In the genomic region with DNA sequence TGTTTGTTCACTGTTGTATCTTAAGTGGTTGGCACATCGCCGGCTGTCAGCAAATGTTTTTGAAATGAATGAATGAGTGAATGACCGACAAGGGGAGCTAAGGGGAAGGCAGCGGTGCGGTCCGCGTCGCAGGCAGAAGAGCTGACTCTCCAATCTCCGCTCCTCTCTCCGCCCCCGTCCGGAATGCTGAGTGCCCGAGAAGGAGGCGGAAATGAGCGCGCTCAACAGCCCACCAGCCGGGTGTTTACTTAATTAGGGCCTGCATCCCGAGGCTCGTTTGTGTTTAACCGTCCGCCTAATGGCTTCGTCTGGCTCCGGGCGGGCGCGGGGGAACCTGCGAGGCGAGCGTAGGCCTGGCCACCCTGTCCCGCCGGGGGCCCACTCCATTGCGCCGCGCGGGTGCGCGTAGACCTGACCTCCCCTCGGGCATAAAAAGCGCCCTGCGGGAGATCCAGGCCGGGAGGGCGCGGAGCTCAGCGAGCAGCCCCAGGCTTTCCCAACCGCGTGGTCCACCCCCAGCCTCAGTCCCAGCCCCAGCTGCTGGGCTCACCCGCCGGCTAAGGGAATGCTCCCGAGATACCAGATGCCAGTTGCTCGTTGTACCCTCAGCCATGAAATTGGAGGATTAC, we compare ENCODE assay signal across 11 cellular contexts. TPM values are rescaled to one million over a fixed set of nuclear protein-coding genes. Genes with fewer than 3 reads are reported as not detected.
DNase-seq lines count a peak whose midpoint lies in the region; ATAC-seq and TF ChIP-seq lines count a peak whose summit lies in the region.
"Had no signal": no experiment of that assay in that cellular context is flagged by ENCODE, and none has a peak within 500 bp of the region (broad histone marks: within the 10 kb centered on the region; RNA-seq: fewer than 3 reads in every experiment).

No MANE protein-coding gene starts in this region.

- peaks cover 8% of the 10 kb centered on the region; the same call in 1 of the 2 replicates for H3F3A ChIP-seq in GM23248 (ENCODE audit: insufficient read depth)

- POLR2A ChIA-PET in AG04449 (lab: Yijun Ruan, JAX): no interaction called here

- peak overlapping the region; percentile 18; the same call in 1 of the 2 replicates for H3K4me3 ChIP-seq in AG04449 (ENCODE audit: low read depth, low read length)
- peak overlapping the region; percentile 43 for H3K4me3 ChIP-seq in GM23248
- H3K4me3 ChIP-seq in brain microvascular endothelial cell (ENCODE audit: low read depth, low read length): peak overlapping the region; percentile 44
- peak overlapping the region; percentile 39 for H3K4me3 ChIP-seq in lower lobe of right lung

- CTCF ChIA-PET in AG04449 (lab: Yijun Ruan, JAX): no interaction called here

- H3K36me3 ChIP-seq in GM23248 (ENCODE audit: low read depth) (no peaks in the 10 kb centered on the region), brain microvascular endothelial cell (replicated peaks) (no peaks in the 10 kb centered on the region), lower lobe of right lung (no peaks in the 10 kb centered on the region)

- TF ChIP-seq CTCF in AG04449 (IDR thresholded peaks at IDR 0.05; ENCODE audit: insufficient read depth, low read length, missing control alignments) (no peak), brain microvascular endothelial cell (IDR thresholded peaks at IDR 0.05; ENCODE audit: low read depth, low read length, missing control alignments) (no peak), lower lobe of right lung (IDR thresholded peaks at IDR 0.05) (no peak)

- ATAC-seq in lower lobe of right lung (peak; percentile 73 to 74), HG03439 (IDR thresholded peaks at IDR 0.05; ENCODE audit: unreplicated experiment) (no peak), GM19328 (IDR thresholded peaks at IDR 0.05; ENCODE audit: unreplicated experiment) (no peak)

- in situ Hi-C loops in GM23248 (cut with MboI): no loop called here
- in situ Hi-C loops in brain microvascular endothelial cell (cut with HindIII; ENCODE audit: low pct_ligation_motif_present, low sequenced_read_pairs): no loop called here

- H2AFZ ChIP-seq in GM23248: peak overlapping the region; percentile 69

- peak overlapping the region; percentile 41 for H3K4me2 ChIP-seq in GM23248 (ENCODE audit: unreplicated experiment)

- peaks cover 46% of the 10 kb centered on the region for H3K27me3 ChIP-seq in GM23248 (replicated peaks; ENCODE audit: insufficient read depth)
- peaks cover 35% of the 10 kb centered on the region for H3K27me3 ChIP-seq in brain microvascular endothelial cell (replicated peaks)
- H3K27me3 ChIP-seq in lower lobe of right lung (ENCODE audit: low read depth): peaks cover 56% of the 10 kb centered on the region

- no peaks in the 10 kb centered on the region for H3K9me3 ChIP-seq in GM23248 (ENCODE audit: low read depth)
- no peaks in the 10 kb centered on the region for H3K9me3 ChIP-seq in lower lobe of right lung

- no peaks in the 10 kb centered on the region for H3K9me2 ChIP-seq in GM23248 (ENCODE audit: insufficient read depth)

- no peaks in the 10 kb centered on the region for H3K79me2 ChIP-seq in GM23248 (ENCODE audit: insufficient read depth)

- intact Hi-C loops in lower lobe of right lung (cut with DNase I): no loop called here

- DNase-seq in AG04449 (ENCODE audit: low read depth, low spot score) (no peak), GM23248 (peak; percentile 52), brain microvascular endothelial cell (peak; percentile 19), lower lobe of right lung (peak; percentile 76), NCI-H2081 (lab: John Stamatoyannopoulos, UW) (no peak)
- no peak for DNase-seq in activated CD4-positive, CD25-positive, alpha-beta regulatory T cell (lab: John Stamatoyannopoulos, UW)
- DNase-seq: activated effector memory CD4-positive, alpha-beta T cell treated with Interleukin-2 at 50 U/mL for 16 hours; GDM1; hippocampal formation had no signal

- H3K4me1 ChIP-seq in GM23248 (ENCODE audit: insufficient read depth): peaks cover 7% of the 10 kb centered on the region
- H3K4me1 ChIP-seq in lower lobe of right lung: peaks cover 28% of the 10 kb centered on the region

- 2 to 4% methylated on average over 46 to 50 of the region's 50 CpGs for WGBS in GM23248 (ENCODE audit: low coverage in 1 of 2, low lambda C conversion rate in 2 of 2, missing lambda C conversion rate in 2 of 2), 2 experiments

- no peaks in the 10 kb centered on the region for H4K20me1 ChIP-seq in GM23248 (ENCODE audit: insufficient read depth)

- no peak overlapping the region for H3K27ac ChIP-seq in GM23248
- H3K27ac ChIP-seq in brain microvascular endothelial cell: no peak overlapping the region
- H3K27ac ChIP-seq in lower lobe of right lung: no peak overlapping the region

- H3K9ac ChIP-seq in GM23248: no peak overlapping the region

RNA-seq across cellular contexts. Expression of gene CDH3, which starts 2.6 kb away (rescaled TPM):
- under 0.01 TPM in 1 of 2 replicates, not detected in the other for total RNA-seq in GM23248 (2014; rRNA removed; shearing (Covaris generic))
- polyA plus RNA-seq in GM23248 (2016; fragmentation: Nextera tagmentation; extraction: Ambion mirVana): 0.14 TPM in 1 of 2 replicates, not detected in the other
- total RNA-seq in lower lobe of right lung: 3.4 TPM

Comparison
In these comparisons a context has a peak if more than half of its experiments do, and no peak if none do; other contexts are left out.
1. DNase-seq: peak in GM23248 (single experiment), brain microvascular endothelial cell (single experiment) and lower lobe of right lung (single experiment); none in AG04449 (single experiment), activated CD4-positive, CD25-positive, alpha-beta regulatory T cell (0 of 4) and NCI-H2081 (0 of 2).
2. ATAC-seq: peak in lower lobe of right lung (2 of 2); none in HG03439 (single experiment) and GM19328 (single experiment).
3. Peak in every context shown above with its lines, with median percentiles within 50 percentile points of each other: H3K4me3 ChIP-seq.